12 cellular contexts compared by ENCODE assay signal in genomic region chr1:228465571-228466146, GRCh38.
DNase-seq lines count a peak whose midpoint lies in the region; TF ChIP-seq lines count a peak whose summit lies in the region.
"Had no signal": no experiment of that assay in that cellular context is flagged by ENCODE, and none has a peak within 500 bp of the region (broad histone marks: within the 10 kb centered on the region; RNA-seq: fewer than 3 reads in every experiment).

No MANE protein-coding gene starts in this region.

- peaks cover 2% of the 10 kb centered on the region for H3K27me3 Mint-ChIP-seq in T-helper 2 cell treated with Interferon-gamma antibody and Interleukin-4, amounts not matched to agents 5 μg/mL and 100 μg/mL, for 36 hours (ENCODE audit: low read depth)

- H3K4me3 ChIP-seq in iPS-18c (ENCODE audit: insufficient read depth, low read depth, low read length) = peak overlapping the region; percentile 28

- no peak for TF ChIP-seq POLR2A in erythroblast (IDR thresholded peaks at IDR 0.05; ENCODE audit: low read length)

- peak overlapping the region; percentile 85 for H3K4me3 Mint-ChIP-seq in T-helper 2 cell treated with Interferon-gamma antibody and Interleukin-4, amounts not matched to agents 5 μg/mL and 100 μg/mL, for 36 hours

- peak; percentile 44 for DNase-seq in stimulated activated CD4-positive, alpha-beta T cell treated with anti-CD3 and anti-CD28 coated beads, Interleukin-1b, Interleukin-23, amount 100 ng/mL, for 48 hours
- DNase-seq in stimulated activated CD4-positive, alpha-beta T cell treated with anti-CD3 and anti-CD28 coated beads, Interleukin-12 subunit alpha, Interleukin-12 subunit beta, amount 100 ng/mL, for 4 hours = no peak
- peak; percentile 64 for DNase-seq in T-helper 2 cell treated with Interferon-gamma antibody and Interleukin-4, amounts not matched to agents 5 μg/mL and 100 μg/mL, for 36 hours (ENCODE audit: low spot score)
- DNase-seq in NCI-H226 (no peak), NOMO-1 treated with DMSO at 0.1 percent for 48 hours (lab: John Stamatoyannopoulos, UW; ENCODE audit: unreplicated experiment) (no peak), erythroblast (lab: John Stamatoyannopoulos, UW) (no peak), HK-2 (ENCODE audit: unreplicated experiment) (no peak)
- DNase-seq: foreskin keratinocyte, HFFc6, left colon had no signal

- H3K36me3 Mint-ChIP-seq in T-helper 2 cell treated with Interferon-gamma antibody and Interleukin-4, amounts not matched to agents 5 μg/mL and 100 μg/mL, for 36 hours (ENCODE audit: low read depth) = peaks cover 6% of the 10 kb centered on the region

- no peaks in the 10 kb centered on the region for H3K9me3 ChIP-seq in iPS-18c (ENCODE audit: control insufficient read depth, insufficient read depth, low read length)
- H3K9me3 ChIP-seq: thoracic aorta had no signal

- H3K27ac Mint-ChIP-seq in T-helper 2 cell treated with Interferon-gamma antibody and Interleukin-4, amounts not matched to agents 5 μg/mL and 100 μg/mL, for 36 hours = peak overlapping the region; percentile 90
- H3K27ac Mint-ChIP-seq: HFFc6 had no signal

- peaks cover 53% of the 10 kb centered on the region for H3K4me1 Mint-ChIP-seq in T-helper 2 cell treated with Interferon-gamma antibody and Interleukin-4, amounts not matched to agents 5 μg/mL and 100 μg/mL, for 36 hours (ENCODE audit: low read depth)

- H3K9me3 Mint-ChIP-seq in T-helper 2 cell treated with Interferon-gamma antibody and Interleukin-4, amounts not matched to agents 5 μg/mL and 100 μg/mL, for 36 hours = no peaks in the 10 kb centered on the region
- H3K9me3 Mint-ChIP-seq: HFFc6 had no signal

Comparison
In these comparisons a context has a peak if more than half of its experiments do, and no peak if none do; other contexts are left out.
1. DNase-seq: peak in stimulated activated CD4-positive, alpha-beta T cell treated with anti-CD3 and anti-CD28 coated beads, Interleukin-1b, Interleukin-23, amount 100 ng/mL, for 48 hours (single experiment) and T-helper 2 cell treated with Interferon-gamma antibody and Interleukin-4, amounts not matched to agents 5 μg/mL and 100 μg/mL, for 36 hours (single experiment); none in stimulated activated CD4-positive, alpha-beta T cell treated with anti-CD3 and anti-CD28 coated beads, Interleukin-12 subunit alpha, Interleukin-12 subunit beta, amount 100 ng/mL, for 4 hours (single experiment), NCI-H226 (single experiment), NOMO-1 treated with DMSO at 0.1 percent for 48 hours (single experiment), erythroblast (0 of 2) and HK-2 (single experiment).